In the genomic region with DNA sequence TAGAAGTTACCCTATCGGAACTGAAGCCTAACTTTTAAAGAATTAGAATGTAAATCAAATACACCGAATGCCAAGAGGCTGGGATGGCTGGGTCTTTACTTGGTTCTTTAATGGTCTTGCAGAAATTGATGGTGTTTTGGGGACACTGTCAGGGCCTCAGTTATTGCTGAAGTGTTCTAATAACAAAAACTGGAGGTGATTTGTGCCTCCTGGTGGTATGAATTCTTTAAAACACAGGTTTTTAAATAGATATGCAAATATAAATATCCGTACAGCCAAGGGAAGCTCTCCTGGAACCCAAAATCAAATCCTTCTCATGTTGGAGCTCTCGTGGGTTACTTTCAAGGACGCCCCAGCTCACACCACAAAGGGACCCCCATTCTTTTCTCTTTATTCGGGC, we compare ENCODE assay signal across 25 cellular contexts. TPM values are rescaled to one million over a fixed set of nuclear protein-coding genes. Genes with fewer than 3 reads are reported as not detected.
"Had no signal": no experiment of that assay in that cellular context is flagged by ENCODE, and none has a peak within 500 bp of the region (broad histone marks: within the 10 kb centered on the region; RNA-seq: fewer than 3 reads in every experiment).

No MANE protein-coding gene starts in this region.

- H3K9ac ChIP-seq: neural progenitor cell had no signal

- H3K4me3 ChIP-seq: ascending aorta, left lung, neural progenitor cell, pancreas, thyroid gland had no signal

- ATAC-seq: activated CD8-positive, alpha-beta memory T cell treated with anti-CD3 and anti-CD28 coated beads, Interleukin-2, amount 10 ng/mL, durations not matched to agents 7 days and 5 days; left lung; stimulated activated effector memory CD8-positive, alpha-beta T cell treated with anti-CD3 and anti-CD28 coated beads, Interleukin-12 subunit alpha, Interleukin-12 subunit beta, amount 100 ng/mL, for 72 hours had no signal

- H3K27ac Mint-ChIP-seq: activated CD8-positive, alpha-beta memory T cell treated with anti-CD3 and anti-CD28 coated beads, Interleukin-2, amount 10 ng/mL, durations not matched to agents 7 days and 5 days; activated naive CD4-positive, alpha-beta T cell treated with anti-CD3 and anti-CD28 coated beads for 36 hours; activated naive CD8-positive, alpha-beta T cell treated with anti-CD3 and anti-CD28 coated beads, Interleukin-2, amount 50 U/mL, for 24 hours; activated T-helper 2 cell treated with anti-CD3 and anti-CD28 coated beads, Interferon-gamma antibody, Interleukin-2, Interleukin-4, amounts not matched to agents 10 μg/mL and 5 μg/mL and 100 μg/mL, durations not matched to agents 14 hours and 24 hours and 36 hours; neural progenitor cell; stimulated activated effector memory CD8-positive, alpha-beta T cell treated with anti-CD3 and anti-CD28 coated beads, Interleukin-12 subunit alpha, Interleukin-12 subunit beta, amount 100 ng/mL, for 72 hours had no signal

- H3K27me3 ChIP-seq: ascending aorta, left lung, neural progenitor cell, pancreas, thyroid gland had no signal

- H3K4me1 Mint-ChIP-seq: activated naive CD8-positive, alpha-beta T cell treated with anti-CD3 and anti-CD28 coated beads, Interleukin-2, amount 50 U/mL, for 24 hours; naive B cell; stimulated activated effector memory CD8-positive, alpha-beta T cell treated with anti-CD3 and anti-CD28 coated beads, Interleukin-12 subunit alpha, Interleukin-12 subunit beta, amount 100 ng/mL, for 72 hours had no signal

- H2AFZ ChIP-seq: neural progenitor cell had no signal

- FAIRE-seq: bronchial epithelial cell, colon, endometrium, keratinocyte, pancreas had no signal

- H3K36me3 Mint-ChIP-seq: stimulated activated effector memory CD8-positive, alpha-beta T cell treated with anti-CD3 and anti-CD28 coated beads, Interleukin-12 subunit alpha, Interleukin-12 subunit beta, amount 100 ng/mL, for 72 hours had no signal

- DNase-seq: activated CD4-positive, alpha-beta T cell treated with anti-CD3 and anti-CD28 coated beads for 1 hour; activated CD4-positive, alpha-beta T cell treated with anti-CD3 and anti-CD28 coated beads, Interleukin-2, amount 50 U/mL, for 48 hours; activated CD8-positive, alpha-beta memory T cell treated with anti-CD3 and anti-CD28 coated beads, Interleukin-2, amount 10 ng/mL, durations not matched to agents 7 days and 5 days; activated naive CD4-positive, alpha-beta T cell treated with anti-CD3 and anti-CD28 coated beads for 36 hours; activated naive CD8-positive, alpha-beta T cell treated with anti-CD3 and anti-CD28 coated beads, Interleukin-2, amount 50 U/mL, for 24 hours; activated T-cell treated with anti-CD3 and anti-CD28 coated beads, Interleukin-2, amount 50 U/mL, for 1 hour; hippocampal formation; left lung; naive B cell; pancreas; T1000; thyroid gland had no signal

- H3K9me3 Mint-ChIP-seq: activated naive CD4-positive, alpha-beta T cell treated with anti-CD3 and anti-CD28 coated beads for 36 hours; activated naive CD8-positive, alpha-beta T cell treated with anti-CD3 and anti-CD28 coated beads, Interleukin-2, amount 50 U/mL, for 24 hours; activated T-helper 2 cell treated with anti-CD3 and anti-CD28 coated beads, Interferon-gamma antibody, Interleukin-2, Interleukin-4, amounts not matched to agents 10 μg/mL and 5 μg/mL and 100 μg/mL, durations not matched to agents 14 hours and 24 hours and 36 hours; neural progenitor cell; stimulated activated effector memory CD8-positive, alpha-beta T cell treated with anti-CD3 and anti-CD28 coated beads, Interleukin-12 subunit alpha, Interleukin-12 subunit beta, amount 100 ng/mL, for 72 hours had no signal

- H3K9me3 ChIP-seq: ascending aorta, left lung, pancreas, thyroid gland had no signal

- H3K27ac ChIP-seq: ascending aorta, left lung, neural progenitor cell, pancreas, thyroid gland had no signal

- H3K4me3 Mint-ChIP-seq: activated CD8-positive, alpha-beta memory T cell treated with anti-CD3 and anti-CD28 coated beads, Interleukin-2, amount 10 ng/mL, durations not matched to agents 7 days and 5 days; activated naive CD4-positive, alpha-beta T cell treated with anti-CD3 and anti-CD28 coated beads for 36 hours; activated naive CD8-positive, alpha-beta T cell treated with anti-CD3 and anti-CD28 coated beads, Interleukin-2, amount 50 U/mL, for 24 hours; naive B cell; neural progenitor cell; stimulated activated effector memory CD8-positive, alpha-beta T cell treated with anti-CD3 and anti-CD28 coated beads, Interleukin-12 subunit alpha, Interleukin-12 subunit beta, amount 100 ng/mL, for 72 hours had no signal

- H3K27me3 Mint-ChIP-seq: activated CD8-positive, alpha-beta memory T cell treated with anti-CD3 and anti-CD28 coated beads, Interleukin-2, amount 10 ng/mL, durations not matched to agents 7 days and 5 days; activated naive CD8-positive, alpha-beta T cell treated with anti-CD3 and anti-CD28 coated beads, Interleukin-2, amount 50 U/mL, for 24 hours; naive B cell had no signal

- H3K36me3 ChIP-seq: ascending aorta, left lung, neural progenitor cell, pancreas, thyroid gland had no signal

- H3K4me2 ChIP-seq: neural progenitor cell had no signal

- H3K4me1 ChIP-seq: ascending aorta, left lung, neural progenitor cell, pancreas, thyroid gland had no signal

RNA-seq across cellular contexts. Expression of a gene that starts 19.3 kb away (rescaled TPM):
- total RNA-seq: ascending aorta, mononuclear cell, renal cortical epithelial cell had no signal

RNA-seq across cellular contexts. Expression of a gene that starts 54.2 kb away (rescaled TPM):
- total RNA-seq: activated CD8-positive, alpha-beta memory T cell treated with anti-CD3 and anti-CD28 coated beads, Interleukin-2, amount 10 ng/mL, durations not matched to agents 7 days and 5 days; activated naive CD4-positive, alpha-beta T cell treated with anti-CD3 and anti-CD28 coated beads for 36 hours; activated T-helper 2 cell treated with anti-CD3 and anti-CD28 coated beads, Interferon-gamma antibody, Interleukin-2, Interleukin-4, amounts not matched to agents 10 μg/mL and 5 μg/mL and 100 μg/mL, durations not matched to agents 14 hours and 24 hours and 36 hours; ascending aorta; bronchial epithelial cell; glomerular endothelial cell; left lung; mononuclear cell; pancreas; renal cortical epithelial cell; thyroid gland; urinary bladder had no signal
- polyA plus RNA-seq: esophagus, keratinocyte, pancreas, urinary bladder had no signal
